In the genomic region with DNA sequence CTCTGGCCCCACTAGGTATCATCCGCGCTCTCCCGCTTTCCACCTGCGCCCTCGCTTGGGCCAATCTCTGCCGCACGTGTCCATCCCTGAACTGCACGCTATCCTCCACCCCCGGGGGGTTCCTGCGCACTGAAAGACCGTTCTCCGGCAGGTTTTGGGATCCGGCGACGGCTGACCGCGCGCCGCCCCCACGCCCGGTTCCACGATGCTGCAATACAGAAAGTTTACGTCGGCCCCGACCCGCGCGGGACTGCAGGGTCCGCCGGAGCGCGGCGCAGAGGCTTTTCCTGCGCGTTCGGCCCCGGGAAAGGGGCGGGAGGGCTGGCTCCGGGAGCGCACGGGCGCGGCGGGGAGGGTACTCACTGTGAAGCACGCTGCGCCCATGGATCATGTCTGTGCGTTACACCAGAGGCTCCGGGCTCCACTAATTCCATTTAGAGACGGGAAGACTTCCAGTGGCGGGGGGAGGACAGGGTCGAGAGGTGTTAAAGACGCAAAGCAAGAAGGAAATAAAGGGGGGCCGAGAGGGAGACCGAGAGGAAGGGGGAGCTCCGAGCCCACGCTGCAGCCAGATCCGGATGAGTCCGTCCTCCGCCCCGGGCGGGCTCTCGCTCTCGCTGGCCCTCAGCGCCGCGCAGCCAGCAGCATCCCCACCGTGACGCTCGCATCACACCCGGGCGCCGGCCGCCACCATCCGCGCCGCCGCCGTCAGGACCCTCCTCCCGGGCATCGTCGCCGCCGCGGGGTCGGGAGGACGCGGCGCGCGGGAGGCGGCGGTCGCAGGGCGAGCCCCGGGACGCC, we compare ENCODE assay signal across 11 cellular contexts. TPM values are rescaled to one million over a fixed set of nuclear protein-coding genes. Genes with fewer than 3 reads are reported as not detected.
DNase-seq lines count a peak whose midpoint lies in the region; ATAC-seq and TF ChIP-seq lines count a peak whose summit lies in the region.
"Had no signal": no experiment of that assay in that cellular context is flagged by ENCODE, and none has a peak within 500 bp of the region (broad histone marks: within the 10 kb centered on the region; RNA-seq: fewer than 3 reads in every experiment).

No MANE protein-coding gene starts in this region.

- H3K4me1 Mint-ChIP-seq in brain (peaks cover 15% of the 10 kb centered on the region), T-cell (peaks cover 3 to 12% (median 3%) of the 10 kb centered on the region in 3 donors)

- H3K9me3 Mint-ChIP-seq in brain, result no peaks in the 10 kb centered on the region
- H3K9me3 Mint-ChIP-seq in T-cell, result peaks cover 0 to 4% (median 0%) of the 10 kb centered on the region in 3 donors

- 0 out of 2 replicates have a peak overlapping the region, but pooled peaks have one; percentile 5 for H3K9ac ChIP-seq in HUES64 (ENCODE audit: low read depth, low read length)
- H3K9ac ChIP-seq: GM23248 had no signal

- under 1% methylated on average over 96 of the region's 96 CpGs for WGBS in HUES64

- peak; percentile 26 for ATAC-seq in omental fat pad (ENCODE audit: low FRiP score)
- ATAC-seq in GM19324 (IDR thresholded peaks at IDR 0.05; ENCODE audit: low FRiP score, unreplicated experiment), result no peak
- ATAC-seq in GM21367 (IDR thresholded peaks at IDR 0.05; ENCODE audit: unreplicated experiment), result no peak
- ATAC-seq in T-cell (replicated peaks in 1 of 4), result no peak

- no peak for TF ChIP-seq CTCF in brain (conservative IDR thresholded peaks at IDR 0.05)
- no peak for TF ChIP-seq CTCF in omental fat pad (IDR thresholded peaks at IDR 0.05)

- peak overlapping the region; percentile 76 to 91 (median 87) for H3K4me3 Mint-ChIP-seq in brain
- peak overlapping the region in 1 of 3 donors; percentile 62 for H3K4me3 Mint-ChIP-seq in T-cell
- H3K4me3 Mint-ChIP-seq: activated CD4-positive, alpha-beta memory T cell treated with anti-CD3 and anti-CD28 coated beads for 36 hours had no signal

- peaks cover 62% of the 10 kb centered on the region for H3K27me3 ChIP-seq in HUES64 (ENCODE audit: insufficient read depth, low read length)

- H3K9me3 ChIP-seq in HUES64 (ENCODE audit: insufficient read depth, low read depth, low read length), result no peaks in the 10 kb centered on the region

- H3K27ac Mint-ChIP-seq in brain (peak overlapping the region in 3 of 5 experiments; percentile 2 to 78 (median 74)), T-cell (no peak overlapping the region)
- H3K27ac Mint-ChIP-seq: activated CD4-positive, alpha-beta memory T cell treated with anti-CD3 and anti-CD28 coated beads for 36 hours had no signal

- 0 out of 2 replicates have a peak, but pooled peaks cover 5% of the 10 kb centered on the region for H3K36me3 ChIP-seq in HUES64 (ENCODE audit: insufficient read depth, low read length)

- POLR2A ChIA-PET in T-cell (lab: Charles Lee), result no interaction called here

- H3K4me1 ChIP-seq in HUES64 (ENCODE audit: insufficient read depth, low read length), result peaks cover 9% of the 10 kb centered on the region

- H3K27ac ChIP-seq in HUES64 (ENCODE audit: low read depth, low read length), result no peak overlapping the region
- H3K27ac ChIP-seq: GM23248 had no signal

- CTCF ChIA-PET in T-cell (lab: Charles Lee), result no interaction called here

- H3K36me3 Mint-ChIP-seq in brain (peaks cover 14% of the 10 kb centered on the region), T-cell (no peaks in the 10 kb centered on the region)
- H3K36me3 Mint-ChIP-seq: activated CD4-positive, alpha-beta memory T cell treated with anti-CD3 and anti-CD28 coated beads for 36 hours had no signal

- peaks cover 75% of the 10 kb centered on the region for H3K27me3 Mint-ChIP-seq in brain
- peaks cover 28 to 29% of the 10 kb centered on the region in 2 donors for H3K27me3 Mint-ChIP-seq in T-cell

- H3K4me3 ChIP-seq in HUES64 (ENCODE audit: low read length), result peak overlapping the region; percentile 74
- H3K4me3 ChIP-seq: GM23248, lung had no signal

- DNase-seq in EH (ENCODE audit: low read depth), result peak; percentile 10
- DNase-seq in omental fat pad (ENCODE audit: low spot score), result no peak
- no peak for DNase-seq in cerebellum (ENCODE audit: low spot score)
- no peak for DNase-seq in T-cell
- DNase-seq: activated CD4-positive, alpha-beta memory T cell treated with anti-CD3 and anti-CD28 coated beads for 36 hours; GM23248 had no signal

RNA-seq across cellular contexts. Expression of a gene that starts 0.7 kb away (rescaled TPM):
- polyA plus RNA-seq in HUES64 (2013, experiment 1 of 2), result 5.3 TPM
- polyA plus RNA-seq in HUES64 (2013, experiment 2 of 2), result 6.9 TPM
- 2.6 TPM for polyA plus RNA-seq in brain (ENCODE audit: insufficient read depth, low read depth, low replicate concordance)
- total RNA-seq in omental fat pad (1 to 10 TPM in 2 of 4 donors, under 1 TPM in 2; 0.48 to 7.1 (median 0.92) TPM), cerebellum (57.7 TPM), T-cell (under 1 TPM in 1 of 5 donors, not detected in 4; 0.19 TPM)
- total RNA-seq: activated CD4-positive, alpha-beta memory T cell treated with anti-CD3 and anti-CD28 coated beads for 36 hours; GM23248; lung had no signal
- polyA plus RNA-seq: GM23248 had no signal

Comparison
In these comparisons a context has a peak if more than half of its experiments do, and no peak if none do; other contexts are left out.
1. H3K27ac Mint-ChIP-seq: peak in brain (3 of 5); none in T-cell (0 of 2).